ENCODE assay signal across 22 cellular contexts in genomic region chr6:157405986-157406385, GRCh38. TPM values are rescaled to one million over a fixed set of nuclear protein-coding genes. Genes with fewer than 3 reads are reported as not detected.
DNase-seq lines count a peak whose midpoint lies in the region; ATAC-seq, FAIRE-seq and TF ChIP-seq lines count a peak whose summit lies in the region.
"Had no signal": no experiment of that assay in that cellular context is flagged by ENCODE, and none has a peak within 500 bp of the region (broad histone marks: within the 10 kb centered on the region; RNA-seq: fewer than 3 reads in every experiment).

No MANE protein-coding gene starts in this region.

- DNase-seq in HK-2 (ENCODE audit: unreplicated experiment) (peak; percentile 27), adipocyte (ENCODE audit: low read depth) (peak; percentile 3), fibroblast of pulmonary artery (ENCODE audit: low read depth) (peak; percentile 82), non-pigmented ciliary epithelial cell (ENCODE audit: low read depth) (peak; percentile 55), KBM-7 (no peak), small intestine (no peak)
- DNase-seq: activated CD8-positive, alpha-beta T cell treated with anti-CD3 and anti-CD28 coated beads for 36 hours; activated T-cell treated with anti-CD3 and anti-CD28 coated beads, Interleukin-2, amount 50 U/mL, for 48 hours; cerebellar nuclear complex; DMS153; kidney; NCI-H1092 treated with DMSO at 0.1 percent for 48 hours; NCI-H82; stimulated activated CD4-positive, alpha-beta T cell treated with anti-CD3 and anti-CD28 coated beads, Interleukin-12 subunit alpha, Interleukin-12 subunit beta, amount 100 ng/mL, for 4 hours; stimulated activated naive CD4-positive, alpha-beta T cell treated with Interleukin-2 at 50 U/mL for 16 hours; transverse colon had no signal

- H3K27me3 ChIP-seq in adipocyte (replicated peaks; ENCODE audit: control insufficient read depth, insufficient read depth, low read length) (no peaks in the 10 kb centered on the region), small intestine (ENCODE audit: control insufficient read depth in 2 of 2, insufficient read depth in 2 of 2, low read length in 2 of 2) (no peaks in the 10 kb centered on the region)
- H3K27me3 ChIP-seq: BLaER1 treated with 17β-estradiol and CSF1 and Interleukin-3, amounts not matched to agents 10 nM and 100 nM; transverse colon had no signal

- ATAC-seq in GM18870 (IDR thresholded peaks at IDR 0.05; ENCODE audit: unreplicated experiment) (no peak), HG02885 (IDR thresholded peaks at IDR 0.05; ENCODE audit: poor library complexity, unreplicated experiment) (no peak)
- ATAC-seq: activated CD8-positive, alpha-beta T cell treated with anti-CD3 and anti-CD28 coated beads for 36 hours; K562 had no signal

- H3K27ac ChIP-seq in small intestine (ENCODE audit: low read depth in 1 of 2, low read length in 1 of 2), result no peak overlapping the region
- H3K27ac ChIP-seq: BLaER1 treated with 17β-estradiol and CSF1 and Interleukin-3, amounts not matched to agents 10 nM and 100 nM; transverse colon had no signal

- H3K9me3 ChIP-seq in adipocyte (ENCODE audit: control insufficient read depth, low read length), result no peaks in the 10 kb centered on the region
- H3K9me3 ChIP-seq in small intestine (ENCODE audit: control insufficient read depth, low read depth), result no peaks in the 10 kb centered on the region
- H3K9me3 ChIP-seq: transverse colon had no signal

- H3K4me1 ChIP-seq in adipocyte (ENCODE audit: control insufficient read depth, insufficient read depth, low read length) (no peaks in the 10 kb centered on the region), small intestine (ENCODE audit: control insufficient read depth in 2 of 2, insufficient read depth in 1 of 2, low read depth in 1 of 2, low read length in 1 of 2) (no peaks in the 10 kb centered on the region)
- H3K4me1 ChIP-seq: transverse colon had no signal

- WGBS in small intestine, 3 donors, result 82 to 96% (median 92%) methylated on average over 6 of the region's 6 CpGs

- H3K36me3 ChIP-seq in adipocyte (ENCODE audit: control insufficient read depth, insufficient read depth, low read length, severe bottlenecking), result no peaks in the 10 kb centered on the region
- H3K36me3 ChIP-seq in small intestine (ENCODE audit: control insufficient read depth in 2 of 2, insufficient read depth in 2 of 2, low read length in 2 of 2), result no peaks in the 10 kb centered on the region
- H3K36me3 ChIP-seq: transverse colon had no signal

- no peak for FAIRE-seq in small intestine (lab: Jason Lieb, UNC)
- FAIRE-seq: GM18507, GM19239, K562, kidney had no signal

- H3K9ac ChIP-seq in adipocyte (ENCODE audit: low read length), result no peak overlapping the region
- H3K9ac ChIP-seq: BLaER1 treated with 17β-estradiol and CSF1 and Interleukin-3, amounts not matched to agents 10 nM and 100 nM had no signal

- in situ Hi-C loops in KBM-7 (cut with MboI; ENCODE audit: low pct_unique_long_range_greater_than_20kb, low sequenced_read_pairs), result no loop called here

- TF ChIP-seq CTCF in fibroblast of pulmonary artery (IDR thresholded peaks at IDR 0.05; ENCODE audit: low read length, missing control alignments), result no peak

- H3K4me3 ChIP-seq in adipocyte (ENCODE audit: low read length), result no peak overlapping the region
- no peak overlapping the region for H3K4me3 ChIP-seq in fibroblast of pulmonary artery (replicated peaks; ENCODE audit: low read depth, low read length)
- H3K4me3 ChIP-seq in small intestine (ENCODE audit: low read depth in 1 of 2, low read length in 2 of 2), result no peak overlapping the region
- H3K4me3 ChIP-seq: BLaER1 treated with 17β-estradiol and CSF1 and Interleukin-3, amounts not matched to agents 10 nM and 100 nM; K562; transverse colon had no signal

RNA-seq across cellular contexts. Expression of gene ZDHHC14, which starts 25.0 kb away (rescaled TPM):
- 10 to 100 TPM in 1 of 3 donors, 1 to 10 TPM in 2; 3.4 to 11.9 (median 8.6) TPM for polyA plus RNA-seq in small intestine

Comparison
In these comparisons a context has a peak if more than half of its experiments do, and no peak if none do; other contexts are left out.
1. DNase-seq: peak in HK-2 (single experiment), adipocyte (single experiment), fibroblast of pulmonary artery (single experiment) and non-pigmented ciliary epithelial cell (single experiment); none in KBM-7 (single experiment) and small intestine (single experiment).